ENCODE assay signal across 1 cellular context in genomic region chr15:41828747-41829270, GRCh38.
TF ChIP-seq lines count a peak whose summit lies in the region.

No MANE protein-coding gene starts in this region.

TF ChIP-seq in HepG2, 621 proteins besides CTCF, POLR2A, EP300 and RAD21:
- TF ChIP-seq ARID2 (CRISPR knock-in tag; IDR thresholded peaks at IDR 0.05; ENCODE audit: borderline replicate concordance): no peak
- TF ChIP-seq RNF219 (CRISPR knock-in tag; IDR thresholded peaks at IDR 0.05): 0 out of 2 replicates have a peak, but pooled peaks have one; percentile 16
- 0 out of 2 replicates have a peak, but pooled peaks have one; percentile 4 for TF ChIP-seq PAXIP1 (CRISPR knock-in tag; conservative IDR thresholded peaks at IDR 0.05)
- 0 out of 2 replicates have a peak, but pooled peaks have one; percentile 2 for TF ChIP-seq KDM5A (IDR thresholded peaks at IDR 0.05; ENCODE audit: borderline replicate concordance, low read length)
- no peak for TF ChIP-seq CCDC6 (CRISPR knock-in tag; IDR thresholded peaks at IDR 0.05)
